27 cellular contexts compared by ENCODE assay signal in the genomic region with DNA sequence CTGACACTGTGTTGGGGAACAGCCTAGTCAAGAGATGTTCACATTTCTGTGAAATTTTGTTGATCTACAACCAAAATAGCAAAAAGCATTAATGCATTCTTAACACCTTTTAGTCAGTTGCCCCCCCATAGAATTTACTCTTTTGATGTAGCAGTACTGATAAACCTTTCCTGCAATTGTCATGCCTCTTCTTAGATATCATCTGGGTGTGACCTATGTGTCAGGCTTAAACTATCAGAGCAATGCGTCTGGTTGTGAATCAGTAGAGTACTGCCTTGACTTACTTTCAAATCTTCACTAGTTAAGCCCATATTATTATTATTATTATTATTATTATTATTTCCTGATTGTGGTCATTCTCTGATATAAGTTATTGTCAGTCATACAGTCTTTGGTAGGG.
DNase-seq lines count a peak whose midpoint lies in the region; ATAC-seq, FAIRE-seq and TF ChIP-seq lines count a peak whose summit lies in the region.
"Had no signal": no experiment of that assay in that cellular context is flagged by ENCODE, and none has a peak within 500 bp of the region (broad histone marks: within the 10 kb centered on the region; RNA-seq: fewer than 3 reads in every experiment).

No MANE protein-coding gene starts in this region.

- intact Hi-C loops in transverse colon (cut with DNase I; ENCODE audit: low total_unique reads), result no loop called here

- H3K9ac ChIP-seq in HUES48 (ENCODE audit: low read depth, low read length), result no peak overlapping the region
- H3K9ac ChIP-seq: KMS-11 had no signal

- in situ Hi-C loops in transverse colon (cut with MboI; ENCODE audit: low pct_ligation_motif_present in 1 of 4, low pct_unique_long_range_greater_than_20kb in 1 of 4, low sequenced_read_pairs in 3 of 4), result no loop called here

- peak overlapping the region in 1 of 2 experiments; percentile 45; a peak in 2 of 6 replicates for H3K27ac ChIP-seq in A549
- peak overlapping the region; percentile 22 for H3K27ac ChIP-seq in HUES48 (ENCODE audit: low read depth, low read length)
- H3K27ac ChIP-seq in transverse colon, result no peak overlapping the region
- no peak overlapping the region for H3K27ac ChIP-seq in substantia nigra (ENCODE audit: low read depth, low read length, poor library complexity, severe bottlenecking)
- H3K27ac ChIP-seq: esophagus squamous epithelium, KMS-11, left lung, psoas muscle, vagina had no signal

- no peak for FAIRE-seq in A549 (lab: Jason Lieb, UNC)

- POLR2A ChIA-PET in A549 (lab: Yijun Ruan, JAX), result no interaction called here

- H3K9me3 ChIP-seq in A549 (no peaks in the 10 kb centered on the region), HUES48 (ENCODE audit: control insufficient read depth, insufficient read depth, low read length) (no peaks in the 10 kb centered on the region), transverse colon (no peaks in the 10 kb centered on the region)
- H3K9me3 ChIP-seq: esophagus squamous epithelium, left lung, psoas muscle, testis, vagina had no signal

- ATAC-seq in A549, result 0 out of 6 replicates have a peak, but pooled peaks of 1 of the 2 experiments have one; percentile 47
- ATAC-seq in GM18511 (IDR thresholded peaks at IDR 0.05; ENCODE audit: unreplicated experiment), result no peak
- ATAC-seq: activated CD8-positive, alpha-beta T cell treated with anti-CD3 and anti-CD28 coated beads, Interleukin-2, amount 10 ng/mL, durations not matched to agents 7 days and 5 days; CD8-positive, alpha-beta T cell; left lung; natural killer cell; psoas muscle had no signal

- H3K4me3 ChIP-seq in A549, result no peak overlapping the region
- no peak overlapping the region for H3K4me3 ChIP-seq in HUES48 (ENCODE audit: low read depth, low read length)
- no peak overlapping the region for H3K4me3 ChIP-seq in transverse colon
- H3K4me3 ChIP-seq: esophagus squamous epithelium, left lung, psoas muscle, testis, vagina had no signal

- TF ChIP-seq CTCF in A549 (IDR thresholded peaks at IDR 0.05) (no peak), transverse colon (IDR thresholded peaks at IDR 0.05) (no peak)

- CTCF ChIA-PET in A549 (lab: Yijun Ruan, JAX), result no interaction called here

- H3K4me1 ChIP-seq in A549 (peaks cover 32% of the 10 kb centered on the region), HUES48 (ENCODE audit: control insufficient read depth, insufficient read depth, low read length) (peaks cover 27% of the 10 kb centered on the region), transverse colon (no peaks in the 10 kb centered on the region)
- H3K4me1 ChIP-seq: esophagus squamous epithelium, left lung, psoas muscle, vagina had no signal

- peak overlapping the region; percentile 43 for H3K4me2 ChIP-seq in A549
- H3K4me2 ChIP-seq: KMS-11 had no signal

- no peaks in the 10 kb centered on the region for H3K36me3 ChIP-seq in HUES48 (ENCODE audit: control insufficient read depth, insufficient read depth, low read length)
- no peaks in the 10 kb centered on the region for H3K36me3 ChIP-seq in transverse colon
- H3K36me3 ChIP-seq: esophagus squamous epithelium, left lung, vagina had no signal

- TF ChIP-seq POLR2A in A549 (IDR thresholded peaks at IDR 0.05; ENCODE audit: low read length) (no peak), transverse colon (IDR thresholded peaks at IDR 0.05) (no peak)

- TF ChIP-seq RAD21 in A549 (conservative IDR thresholded peaks at IDR 0.05 in 1 of 2, IDR thresholded peaks at IDR 0.05 in 1 of 2), result no peak

- TF ChIP-seq EP300 in A549 (IDR thresholded peaks at IDR 0.05), result no peak
- TF ChIP-seq EP300 in transverse colon (IDR thresholded peaks at IDR 0.05; ENCODE audit: low read depth), result no peak

- DNase-seq in A549 (ENCODE audit: low read depth in 1 of 2, low spot score in 1 of 2) (peak; percentile 6 to 31), SW480 (ENCODE audit: low spot score) (peak; percentile 77), kidney tubule cell (ENCODE audit: low spot score) (peak; percentile 21), transverse colon (no peak), substantia nigra (lab: John Stamatoyannopoulos, UW) (no peak), globus pallidus (ENCODE audit: low spot score) (no peak)
- DNase-seq: activated CD8-positive, alpha-beta T cell treated with anti-CD3 and anti-CD28 coated beads, Interleukin-2, amount 10 ng/mL, durations not matched to agents 7 days and 5 days; aorta; CD8-positive, alpha-beta T cell; cortex of kidney; esophagus squamous epithelium; H7; left lung; midbrain; natural killer cell; NCI-H1694; NCI-H2171; NCI-H526 treated with DMSO at 0.1 percent for 48 hours; occipital lobe; psoas muscle; stimulated activated naive CD4-positive, alpha-beta T cell treated with Interleukin-2 at 50 U/mL for 16 hours; T-helper 2 cell; testis had no signal

- 15% methylated on average over 1 of the region's 1 CpG for WGBS in A549 (ENCODE audit: missing lambda C conversion rate)
- WGBS in transverse colon (ENCODE audit: low coverage in 1 of 2), 2 donors, result 82 to 100% methylated on average over 1 of the region's 1 CpG

- H3K27me3 ChIP-seq in HUES48 (ENCODE audit: control insufficient read depth, insufficient read depth, low read length), result no peaks in the 10 kb centered on the region
- H3K27me3 ChIP-seq in transverse colon, result no peaks in the 10 kb centered on the region
- H3K27me3 ChIP-seq: esophagus squamous epithelium, left lung, testis, vagina had no signal

TF ChIP-seq in A549, 52 proteins besides CTCF, POLR2A, EP300 and RAD21:
- peak; percentile 64; the same call in 1 of the 2 replicates for TF ChIP-seq GATA3 (IDR thresholded peaks at IDR 0.05; ENCODE audit: borderline replicate concordance)
- TF ChIP-seq, protein P1, sequence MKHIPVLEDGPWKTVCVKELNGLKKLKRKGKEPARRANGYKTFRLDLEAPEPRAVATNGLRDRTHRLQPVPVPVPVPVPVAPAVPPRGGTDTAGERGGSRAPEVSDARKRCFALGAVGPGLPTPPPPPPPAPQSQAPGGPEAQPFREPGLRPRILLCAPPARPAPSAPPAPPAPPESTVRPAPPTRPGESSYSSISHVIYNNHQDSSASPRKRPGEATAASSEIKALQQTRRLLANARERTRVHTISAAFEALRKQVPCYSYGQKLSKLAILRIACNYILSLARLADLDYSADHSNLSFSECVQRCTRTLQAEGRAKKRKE (CRISPR knock-in tag; IDR thresholded peaks at IDR 0.05; ENCODE audit: low read depth), result no peak

Comparison
In these comparisons a context has a peak if more than half of its experiments do, and no peak if none do; other contexts are left out.
1. DNase-seq: peak in A549 (2 of 2), SW480 (single experiment) and kidney tubule cell (single experiment); none in transverse colon (single experiment), substantia nigra (0 of 49) and globus pallidus (single experiment).